Comparison of ENCODE assay signal across 1 cellular context in the genomic region with DNA sequence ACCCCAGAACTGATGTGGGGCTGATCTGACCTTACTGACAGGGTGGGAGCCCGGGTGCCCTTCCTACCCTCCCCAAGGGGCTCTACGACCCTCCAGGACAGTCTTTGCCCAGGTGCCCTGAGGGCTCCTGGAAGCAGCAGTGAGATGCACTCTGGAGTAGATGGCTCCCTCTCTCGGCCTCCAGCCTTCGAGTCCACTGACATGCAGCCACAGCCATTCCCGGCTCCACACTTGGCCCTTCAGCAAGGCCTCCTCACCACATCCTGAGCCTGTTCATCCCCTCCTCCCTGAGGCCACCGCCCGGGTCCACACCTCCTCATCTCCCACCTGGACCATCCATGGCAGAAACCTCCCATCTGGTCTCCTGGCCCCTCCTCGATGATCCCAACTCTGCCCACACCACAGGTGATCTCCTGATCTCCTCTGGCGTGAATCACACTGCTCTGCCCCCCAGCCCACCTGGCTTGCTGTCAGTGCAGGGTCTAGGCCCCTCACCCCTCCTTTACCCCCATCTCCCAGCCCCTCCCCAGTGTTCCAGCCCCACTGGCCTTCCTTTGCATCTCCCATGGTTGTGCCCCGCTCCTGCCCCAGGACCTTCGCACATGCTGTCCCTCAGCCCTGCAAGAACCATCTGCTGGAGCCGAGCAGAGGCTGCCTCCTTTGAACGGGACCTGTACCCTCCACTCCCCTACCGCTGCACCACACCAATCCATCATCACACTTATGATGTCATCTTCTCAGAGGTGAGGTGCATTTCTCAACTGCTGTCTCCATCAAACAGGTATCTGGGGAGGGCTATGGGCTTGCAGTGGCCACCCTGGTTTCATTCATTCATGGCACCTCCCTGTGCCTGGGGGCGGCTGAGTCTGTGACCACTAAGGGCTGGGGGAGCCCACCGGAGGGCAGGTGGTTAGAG.
TF ChIP-seq lines count a peak whose summit lies in the region.

No MANE protein-coding gene starts in this region.

TF ChIP-seq in GM23338, 12 proteins besides CTCF, POLR2A, EP300 and RAD21 (continued from another document):
- TF ChIP-seq, protein P1, sequence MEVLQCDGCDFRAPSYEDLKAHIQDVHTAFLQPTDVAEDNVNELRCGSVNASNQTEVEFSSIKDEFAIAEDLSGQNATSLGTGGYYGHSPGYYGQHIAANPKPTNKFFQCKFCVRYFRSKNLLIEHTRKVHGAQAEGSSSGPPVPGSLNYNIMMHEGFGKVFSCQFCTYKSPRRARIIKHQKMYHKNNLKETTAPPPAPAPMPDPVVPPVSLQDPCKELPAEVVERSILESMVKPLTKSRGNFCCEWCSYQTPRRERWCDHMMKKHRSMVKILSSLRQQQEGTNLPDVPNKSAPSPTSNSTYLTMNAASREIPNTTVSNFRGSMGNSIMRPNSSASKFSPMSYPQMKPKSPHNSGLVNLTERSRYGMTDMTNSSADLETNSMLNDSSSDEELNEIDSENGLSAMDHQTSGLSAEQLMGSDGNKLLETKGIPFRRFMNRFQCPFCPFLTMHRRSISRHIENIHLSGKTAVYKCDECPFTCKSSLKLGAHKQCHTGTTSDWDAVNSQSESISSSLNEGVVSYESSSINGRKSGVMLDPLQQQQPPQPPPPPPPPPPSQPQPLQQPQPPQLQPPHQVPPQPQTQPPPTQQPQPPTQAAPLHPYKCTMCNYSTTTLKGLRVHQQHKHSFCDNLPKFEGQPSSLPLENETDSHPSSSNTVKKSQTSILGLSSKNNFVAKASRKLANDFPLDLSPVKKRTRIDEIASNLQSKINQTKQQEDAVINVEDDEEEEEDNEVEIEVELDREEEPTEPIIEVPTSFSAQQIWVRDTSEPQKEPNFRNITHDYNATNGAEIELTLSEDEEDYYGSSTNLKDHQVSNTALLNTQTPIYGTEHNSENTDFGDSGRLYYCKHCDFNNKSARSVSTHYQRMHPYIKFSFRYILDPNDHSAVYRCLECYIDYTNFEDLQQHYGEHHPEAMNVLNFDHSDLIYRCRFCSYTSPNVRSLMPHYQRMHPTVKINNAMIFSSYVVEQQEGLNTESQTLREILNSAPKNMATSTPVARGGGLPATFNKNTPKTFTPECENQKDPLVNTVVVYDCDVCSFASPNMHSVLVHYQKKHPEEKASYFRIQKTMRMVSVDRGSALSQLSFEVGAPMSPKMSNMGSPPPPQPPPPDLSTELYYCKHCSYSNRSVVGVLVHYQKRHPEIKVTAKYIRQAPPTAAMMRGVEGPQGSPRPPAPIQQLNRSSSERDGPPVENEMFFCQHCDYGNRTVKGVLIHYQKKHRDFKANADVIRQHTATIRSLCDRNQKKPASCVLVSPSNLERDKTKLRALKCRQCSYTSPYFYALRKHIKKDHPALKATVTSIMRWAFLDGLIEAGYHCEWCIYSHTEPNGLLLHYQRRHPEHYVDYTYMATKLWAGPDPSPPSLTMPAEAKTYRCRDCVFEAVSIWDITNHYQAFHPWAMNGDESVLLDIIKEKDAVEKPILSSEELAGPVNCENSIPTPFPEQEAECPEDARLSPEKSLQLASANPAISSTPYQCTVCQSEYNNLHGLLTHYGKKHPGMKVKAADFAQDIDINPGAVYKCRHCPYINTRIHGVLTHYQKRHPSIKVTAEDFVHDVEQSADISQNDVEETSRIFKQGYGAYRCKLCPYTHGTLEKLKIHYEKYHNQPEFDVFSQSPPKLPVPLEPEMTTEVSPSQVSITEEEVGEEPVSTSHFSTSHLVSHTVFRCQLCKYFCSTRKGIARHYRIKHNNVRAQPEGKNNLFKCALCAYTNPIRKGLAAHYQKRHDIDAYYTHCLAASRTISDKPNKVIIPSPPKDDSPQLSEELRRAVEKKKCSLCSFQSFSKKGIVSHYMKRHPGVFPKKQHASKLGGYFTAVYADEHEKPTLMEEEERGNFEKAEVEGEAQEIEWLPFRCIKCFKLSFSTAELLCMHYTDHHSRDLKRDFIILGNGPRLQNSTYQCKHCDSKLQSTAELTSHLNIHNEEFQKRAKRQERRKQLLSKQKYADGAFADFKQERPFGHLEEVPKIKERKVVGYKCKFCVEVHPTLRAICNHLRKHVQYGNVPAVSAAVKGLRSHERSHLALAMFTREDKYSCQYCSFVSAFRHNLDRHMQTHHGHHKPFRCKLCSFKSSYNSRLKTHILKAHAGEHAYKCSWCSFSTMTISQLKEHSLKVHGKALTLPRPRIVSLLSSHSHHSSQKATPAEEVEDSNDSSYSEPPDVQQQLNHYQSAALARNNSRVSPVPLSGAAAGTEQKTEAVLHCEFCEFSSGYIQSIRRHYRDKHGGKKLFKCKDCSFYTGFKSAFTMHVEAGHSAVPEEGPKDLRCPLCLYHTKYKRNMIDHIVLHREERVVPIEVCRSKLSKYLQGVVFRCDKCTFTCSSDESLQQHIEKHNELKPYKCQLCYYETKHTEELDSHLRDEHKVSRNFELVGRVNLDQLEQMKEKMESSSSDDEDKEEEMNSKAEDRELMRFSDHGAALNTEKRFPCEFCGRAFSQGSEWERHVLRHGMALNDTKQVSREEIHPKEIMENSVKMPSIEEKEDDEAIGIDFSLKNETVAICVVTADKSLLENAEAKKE (CRISPR knock-in tag; IDR thresholded peaks at IDR 0.05): no peak
- TF ChIP-seq STAT1 (IDR thresholded peaks at IDR 0.05; ENCODE audit: unreplicated experiment) (no peak), NANOG (IDR thresholded peaks at IDR 0.05; ENCODE audit: borderline replicate concordance) (no peak)
TF ChIP-seq in GM23338: peak in this region for 0.
